Comparison of ENCODE assay signal across 17 cellular contexts in genomic region chr2:28904802-28905499, GRCh38. TPM values are rescaled to one million over a fixed set of nuclear protein-coding genes. Genes with fewer than 3 reads are reported as not detected.
DNase-seq lines count a peak whose midpoint lies in the region; ATAC-seq, FAIRE-seq and TF ChIP-seq lines count a peak whose summit lies in the region.
"Had no signal": no experiment of that assay in that cellular context is flagged by ENCODE, and none has a peak within 500 bp of the region (broad histone marks: within the 10 kb centered on the region; RNA-seq: fewer than 3 reads in every experiment).

No MANE protein-coding gene starts in this region.

- in situ Hi-C loops in HepG2 (cut with HindIII; ENCODE audit: extremely low pct_ligation_motif_present, low pct_unique_long_range_greater_than_20kb) = no loop called here

- no peak for TF ChIP-seq CTCF in HepG2 (CRISPR knock-in tag; IDR thresholded peaks at IDR 0.05)
- no peak for TF ChIP-seq CTCF in right lobe of liver (IDR thresholded peaks at IDR 0.05)
- no peak for TF ChIP-seq CTCF in fibroblast of villous mesenchyme (IDR thresholded peaks at IDR 0.05; ENCODE audit: insufficient read depth, low read depth, low read length)
- TF ChIP-seq CTCF in coronary artery (IDR thresholded peaks at IDR 0.05) = no peak

- H3K27ac Mint-ChIP-seq in activated T-helper 17 cell treated with anti-CD3 and anti-CD28 coated beads, Interleukin-2, amount 50 U/mL, for 72 hours = peak overlapping the region; percentile 81
- peak overlapping the region; percentile 36 to 75 for H3K27ac Mint-ChIP-seq in stimulated activated naive CD8-positive, alpha-beta T cell treated with anti-CD3 and anti-CD28 coated beads, Interleukin-15, amount 100 ng/mL, for 72 hours

- H3K27ac ChIP-seq in HepG2 (ENCODE audit: extremely low read length, insufficient read depth, low read length) = no peak overlapping the region
- no peak overlapping the region for H3K27ac ChIP-seq in right lobe of liver
- H3K27ac ChIP-seq in coronary artery = no peak overlapping the region

- H3K36me3 ChIP-seq in HepG2 (replicated peaks in 1 of 2; ENCODE audit: control insufficient read depth in 1 of 2, insufficient read depth in 2 of 2, low read length in 2 of 2) (peaks cover 28 to 83% of the 10 kb centered on the region in 2 experiments), right lobe of liver (peaks cover 6 to 43% (median 17%) of the 10 kb centered on the region in 4 donors)

- no peak for TF ChIP-seq POLR2A in HepG2 (IDR thresholded peaks at IDR 0.05; ENCODE audit: insufficient read depth in 1 of 2, low read depth in 2 of 2, low read length in 2 of 2)
- no peak for TF ChIP-seq POLR2A in right lobe of liver (IDR thresholded peaks at IDR 0.05)

- peaks cover 96% of the 10 kb centered on the region for H3K36me3 Mint-ChIP-seq in activated T-helper 17 cell treated with anti-CD3 and anti-CD28 coated beads, Interleukin-2, amount 50 U/mL, for 72 hours (ENCODE audit: low read depth)

- WGBS in HepG2 (ENCODE audit: low lambda C conversion rate) = 58% methylated on average over 2 of the region's 2 CpGs
- 83% methylated on average over 2 of the region's 2 CpGs for WGBS in right lobe of liver (ENCODE audit: insufficient coverage, low coverage, low lambda C conversion rate, missing lambda C conversion rate)

- peaks cover 75% of the 10 kb centered on the region for H4K20me1 ChIP-seq in HepG2 (ENCODE audit: insufficient read depth, low read length)

- H3K27me3 Mint-ChIP-seq in activated T-helper 17 cell treated with anti-CD3 and anti-CD28 coated beads, Interleukin-2, amount 50 U/mL, for 72 hours = no peaks in the 10 kb centered on the region
- H3K27me3 Mint-ChIP-seq in stimulated activated naive CD8-positive, alpha-beta T cell treated with anti-CD3 and anti-CD28 coated beads, Interleukin-15, amount 100 ng/mL, for 72 hours = no peaks in the 10 kb centered on the region

- intact Hi-C loops in HepG2 (cut with micrococcal nuclease; ENCODE audit: unreplicated experiment) (no loop called here), right lobe of liver (cut with DNase I) (no loop called here)

- DNase-seq in HepG2 (ENCODE audit: low spot score) = no peak
- no peak for DNase-seq in right lobe of liver
- DNase-seq in fibroblast of villous mesenchyme (ENCODE audit: low read depth) = peak; percentile 37
- DNase-seq in stimulated activated naive CD8-positive, alpha-beta T cell treated with anti-CD3 and anti-CD28 coated beads, Interleukin-15, amount 100 ng/mL, for 72 hours = no peak
- no peak for DNase-seq in DMS53 (lab: John Stamatoyannopoulos, UW)
- no peak for DNase-seq in coronary artery (ENCODE audit: low spot score)
- DNase-seq: activated effector memory CD4-positive, alpha-beta T cell treated with Interleukin-2 at 50 U/mL for 16 hours; effector CD4-positive, alpha-beta T cell; GF-D8; Kasumi-1; NCI-H1436 treated with DMSO at 0.1 percent for 48 hours; stimulated activated CD4-positive, alpha-beta T cell treated with anti-CD3 and anti-CD28 coated beads, Interleukin-15, amount 100 ng/mL, for 24 hours; T-helper 9 cell had no signal

- TSS peak; percentile 3 for BruUV-seq in HepG2 (replicated peaks; lab: Mats Ljungman, UMichigan)

- no peak overlapping the region for H2AFZ ChIP-seq in HepG2 (ENCODE audit: low read length)

- ATAC-seq in HepG2 = no peak
- no peak for ATAC-seq in right lobe of liver
- peak; percentile 78 for ATAC-seq in activated T-helper 17 cell treated with anti-CD3 and anti-CD28 coated beads, Interleukin-2, amount 50 U/mL, for 72 hours (replicated peaks)
- ATAC-seq in stimulated activated naive CD8-positive, alpha-beta T cell treated with anti-CD3 and anti-CD28 coated beads, Interleukin-15, amount 100 ng/mL, for 72 hours = no peak
- ATAC-seq in HG02588 (IDR thresholded peaks at IDR 0.05; ENCODE audit: unreplicated experiment) = no peak

- no peak overlapping the region for H3K4me3 ChIP-seq in HepG2 (replicated peaks in 1 of 3; ENCODE audit: insufficient read depth in 1 of 3, low read depth in 2 of 3, low read length in 3 of 3)
- no peak overlapping the region for H3K4me3 ChIP-seq in right lobe of liver
- H3K4me3 ChIP-seq in fibroblast of villous mesenchyme (ENCODE audit: low read depth, low read length) = no peak overlapping the region
- no peak overlapping the region for H3K4me3 ChIP-seq in coronary artery

- no peak overlapping the region for H3K4me2 ChIP-seq in HepG2 (ENCODE audit: low read depth, low read length)

- H3K4me1 ChIP-seq in HepG2 (ENCODE audit: insufficient read depth, low read length) (peaks cover 30% of the 10 kb centered on the region), right lobe of liver (peaks cover 0 to 2% (median 0%) of the 10 kb centered on the region in 4 donors)

- CTCF ChIA-PET in HepG2 (lab: Yijun Ruan, JAX; ENCODE audit: low intra/inter-chr PET ratio, low total read pairs) = no interaction called here

- peaks cover 22% of the 10 kb centered on the region for H3K4me1 Mint-ChIP-seq in activated T-helper 17 cell treated with anti-CD3 and anti-CD28 coated beads, Interleukin-2, amount 50 U/mL, for 72 hours
- H3K4me1 Mint-ChIP-seq in stimulated activated naive CD8-positive, alpha-beta T cell treated with anti-CD3 and anti-CD28 coated beads, Interleukin-15, amount 100 ng/mL, for 72 hours = peaks cover 53% of the 10 kb centered on the region

- H3K27me3 ChIP-seq in HepG2 (ENCODE audit: control insufficient read depth in 1 of 2, insufficient read depth in 2 of 2, low read length in 2 of 2) (no peaks in the 10 kb centered on the region), right lobe of liver (no peaks in the 10 kb centered on the region)

- H3K9me3 ChIP-seq in HepG2 (ENCODE audit: low read length) (no peaks in the 10 kb centered on the region), right lobe of liver (no peaks in the 10 kb centered on the region)

- H3K9me3 Mint-ChIP-seq in activated T-helper 17 cell treated with anti-CD3 and anti-CD28 coated beads, Interleukin-2, amount 50 U/mL, for 72 hours = no peaks in the 10 kb centered on the region
- no peaks in the 10 kb centered on the region for H3K9me3 Mint-ChIP-seq in stimulated activated naive CD8-positive, alpha-beta T cell treated with anti-CD3 and anti-CD28 coated beads, Interleukin-15, amount 100 ng/mL, for 72 hours
- H3K9me3 Mint-ChIP-seq: nephron had no signal

- no peak for TF ChIP-seq RAD21 in HepG2 (CRISPR knock-in tag; IDR thresholded peaks at IDR 0.05)

- peak overlapping the region; percentile 39 for H3K4me3 Mint-ChIP-seq in activated T-helper 17 cell treated with anti-CD3 and anti-CD28 coated beads, Interleukin-2, amount 50 U/mL, for 72 hours
- peak overlapping the region in 1 of 2 donors; percentile 1 for H3K4me3 Mint-ChIP-seq in stimulated activated naive CD8-positive, alpha-beta T cell treated with anti-CD3 and anti-CD28 coated beads, Interleukin-15, amount 100 ng/mL, for 72 hours
- H3K4me3 Mint-ChIP-seq: nephron had no signal

- TF ChIP-seq EP300 in HepG2 (IDR thresholded peaks at IDR 0.05; ENCODE audit: low read depth in 2 of 2, low read length in 2 of 2) (no peak), HepG2 (CRISPR knock-in tag; IDR thresholded peaks at IDR 0.05; ENCODE audit: borderline replicate concordance) (no peak)

- POLR2A ChIA-PET in HepG2 (lab: Yijun Ruan, JAX) = interaction anchor here (2.7 kb wide), 1 partner anchor 11 kb away, joined by 13 read pairs; the partner anchor contains the start of gene WDR43

- no peak for FAIRE-seq in HepG2 (lab: Jason Lieb, UNC)
- FAIRE-seq: D721Med had no signal

- H3K9ac ChIP-seq in HepG2 (ENCODE audit: insufficient read depth, low read depth, low read length) = no peak overlapping the region

- peaks cover 98% of the 10 kb centered on the region for H3K79me2 ChIP-seq in HepG2 (ENCODE audit: insufficient read depth, low read length)

RNA-seq across cellular contexts. Expression of gene WDR43, which starts 10.5 kb away (rescaled TPM):
- total RNA-seq in HepG2 (2016; rRNA removed; fragmentation: Illumina TruSeq; extraction: Trizol) (167 and 253 TPM in 2 replicates), right lobe of liver (10 to 100 TPM; 17.9 to 23.8 (median 22.5) TPM), fibroblast of villous mesenchyme (61.5 and 131 TPM in 2 replicates)
- 59.9 and 79.6 TPM in 2 replicates for total RNA-seq in HepG2 (2016; cell fraction: cytosol; rRNA removed; fragmentation: Illumina TruSeq; extraction: Trizol; ENCODE audit: low read depth)
- 172 and 225 TPM in 2 replicates for total RNA-seq in HepG2 (2016; cell fraction: insoluble cytoplasmic fraction; rRNA removed; fragmentation: Illumina TruSeq; extraction: Trizol)
- total RNA-seq in HepG2 (2016; cell fraction: membrane; rRNA removed; fragmentation: Illumina TruSeq; extraction: Trizol) = 56.9 and 74.1 TPM in 2 replicates
- total RNA-seq in HepG2 (2016; cell fraction: nucleus; rRNA removed; fragmentation: Illumina TruSeq; extraction: Trizol) = 121 and 138 TPM in 2 replicates
- 88.9 and 121 TPM in 2 replicates for polyA plus RNA-seq in HepG2 (2011; rRNA removed)
- polyA plus RNA-seq in HepG2 (2011; cell fraction: cytosol; rRNA removed) = 39.8 and 64.9 TPM in 2 replicates
- 67.2 and 70.8 TPM in 2 replicates for polyA plus RNA-seq in HepG2 (2011; cell fraction: nucleus; rRNA removed)
- polyA plus RNA-seq in HepG2 (2012) = 60.3 and 80.3 TPM in 2 replicates
- polyA plus RNA-seq in HepG2 (2016; cell fraction: cytosol; fragmentation: Illumina TruSeq; extraction: Trizol; ENCODE audit: low read depth) = 9.5 and 10.8 TPM in 2 replicates
- polyA plus RNA-seq in HepG2 (2016; cell fraction: insoluble cytoplasmic fraction; fragmentation: Illumina TruSeq; extraction: Trizol; ENCODE audit: low read depth) = 143 and 154 TPM in 2 replicates
- 17.2 and 23.0 TPM in 2 replicates for polyA plus RNA-seq in HepG2 (2016; cell fraction: membrane; fragmentation: Illumina TruSeq; extraction: Trizol; ENCODE audit: low read depth)
- 126 and 131 TPM in 2 replicates for polyA plus RNA-seq in HepG2 (2016; cell fraction: nucleus; fragmentation: Illumina TruSeq; extraction: Trizol; ENCODE audit: insufficient read depth, low read depth)
- polyA minus RNA-seq in HepG2 (2011; rRNA and poly(A)+ RNA removed; ENCODE audit: low replicate concordance) = 88.1 and 150 TPM in 2 replicates
- polyA minus RNA-seq in HepG2 (2011; cell fraction: cytosol; rRNA and poly(A)+ RNA removed) = 100 and 113 TPM in 2 replicates
- 160 and 248 TPM in 2 replicates for polyA minus RNA-seq in HepG2 (2011; cell fraction: nucleus; rRNA and poly(A)+ RNA removed)
- 100 to 1,000 TPM in 1 of 2 donors, 10 to 100 TPM in 1; 63.7 to 146 TPM for total RNA-seq in activated T-helper 17 cell treated with anti-CD3 and anti-CD28 coated beads, Interleukin-2, amount 50 U/mL, for 72 hours

RNA-seq across cellular contexts. Expression of gene TRMT61B, which starts 34.8 kb away (rescaled TPM):
- 23.5 and 29.7 TPM in 2 replicates for total RNA-seq in HepG2 (2016; rRNA removed; fragmentation: Illumina TruSeq; extraction: Trizol)
- 14.6 and 25.8 TPM in 2 replicates for total RNA-seq in HepG2 (2016; cell fraction: cytosol; rRNA removed; fragmentation: Illumina TruSeq; extraction: Trizol; ENCODE audit: low read depth)
- total RNA-seq in HepG2 (2016; cell fraction: insoluble cytoplasmic fraction; rRNA removed; fragmentation: Illumina TruSeq; extraction: Trizol) = 19.8 and 37.3 TPM in 2 replicates
- total RNA-seq in HepG2 (2016; cell fraction: membrane; rRNA removed; fragmentation: Illumina TruSeq; extraction: Trizol) = 11.6 and 17.0 TPM in 2 replicates
- 18.5 and 19.2 TPM in 2 replicates for total RNA-seq in HepG2 (2016; cell fraction: nucleus; rRNA removed; fragmentation: Illumina TruSeq; extraction: Trizol)
- polyA plus RNA-seq in HepG2 (2011; rRNA removed) = 15.3 and 19.7 TPM in 2 replicates
- polyA plus RNA-seq in HepG2 (2011; cell fraction: cytosol; rRNA removed) = 8.7 and 11.6 TPM in 2 replicates
- polyA plus RNA-seq in HepG2 (2011; cell fraction: nucleus; rRNA removed) = 13.3 and 14.3 TPM in 2 replicates
- polyA plus RNA-seq in HepG2 (2012) = 18.4 and 19.0 TPM in 2 replicates
- polyA plus RNA-seq in HepG2 (2016; cell fraction: cytosol; fragmentation: Illumina TruSeq; extraction: Trizol; ENCODE audit: low read depth) = 3.4 and 3.7 TPM in 2 replicates
- polyA plus RNA-seq in HepG2 (2016; cell fraction: insoluble cytoplasmic fraction; fragmentation: Illumina TruSeq; extraction: Trizol; ENCODE audit: low read depth) = 36.4 and 36.6 TPM in 2 replicates
- 7.8 and 8.1 TPM in 2 replicates for polyA plus RNA-seq in HepG2 (2016; cell fraction: membrane; fragmentation: Illumina TruSeq; extraction: Trizol; ENCODE audit: low read depth)
- polyA plus RNA-seq in HepG2 (2016; cell fraction: nucleus; fragmentation: Illumina TruSeq; extraction: Trizol; ENCODE audit: insufficient read depth, low read depth) = 38.0 and 40.7 TPM in 2 replicates
- 8.9 and 10.3 TPM in 2 replicates for polyA minus RNA-seq in HepG2 (2011; rRNA and poly(A)+ RNA removed; ENCODE audit: low replicate concordance)
- 8.7 and 13.5 TPM in 2 replicates for polyA minus RNA-seq in HepG2 (2011; cell fraction: cytosol; rRNA and poly(A)+ RNA removed)
- polyA minus RNA-seq in HepG2 (2011; cell fraction: nucleus; rRNA and poly(A)+ RNA removed) = 20.9 and 25.7 TPM in 2 replicates
- 1 to 10 TPM; 6.4 to 9.5 (median 7.6) TPM for total RNA-seq in right lobe of liver
- total RNA-seq in activated T-helper 17 cell treated with anti-CD3 and anti-CD28 coated beads, Interleukin-2, amount 50 U/mL, for 72 hours = 10 to 100 TPM; 14.7 to 20.0 TPM
- 12.5 and 13.9 TPM in 2 replicates for total RNA-seq in fibroblast of villous mesenchyme
